ENCODE assay signal across 8 cellular contexts in genomic region chr14:104973215-104974145, GRCh38. TPM values are rescaled to one million over a fixed set of nuclear protein-coding genes. Genes with fewer than 3 reads are reported as not detected.
DNase-seq lines count a peak whose midpoint lies in the region; ATAC-seq lines count a peak whose summit lies in the region.

No MANE protein-coding gene starts in this region.

- ATAC-seq in HG03460 (IDR thresholded peaks at IDR 0.05; ENCODE audit: unreplicated experiment): no peak

- H3K36me3 ChIP-seq in rectal smooth muscle tissue (ENCODE audit: control insufficient read depth, insufficient read depth, low read length): no peaks in the 10 kb centered on the region
- H3K36me3 ChIP-seq in H7 (replicated peaks; ENCODE audit: control insufficient read depth, insufficient read depth, low read length): no peaks in the 10 kb centered on the region

- H3K9ac ChIP-seq in rectal smooth muscle tissue (ENCODE audit: low read length): no peak overlapping the region

- peaks cover 66% of the 10 kb centered on the region for H3K4me1 ChIP-seq in rectal smooth muscle tissue (ENCODE audit: control insufficient read depth, insufficient read depth, low read length)

- peaks cover 7% of the 10 kb centered on the region for H3K27me3 ChIP-seq in rectal smooth muscle tissue (ENCODE audit: control insufficient read depth, insufficient read depth, low read length)
- peaks cover 19% of the 10 kb centered on the region for H3K27me3 ChIP-seq in H7 (ENCODE audit: control insufficient read depth, insufficient read depth, low read length)

- DNase-seq in EL: peak; percentile 98
- DNase-seq in SK-MEL-5 (ENCODE audit: low read depth, low spot score): peak; percentile 14
- DNase-seq in glomerular endothelial cell (ENCODE audit: extremely low read depth, low read depth, low spot score): peak; percentile 65
- no peak for DNase-seq in H7
- DNase-seq in NCI-H1930 (lab: John Stamatoyannopoulos, UW): no peak
- DNase-seq in NCI-H1092 treated with DMSO at 0.1 percent for 48 hours (lab: John Stamatoyannopoulos, UW): no peak

- in situ Hi-C loops in SK-MEL-5 (cut with HindIII; ENCODE audit: low pct_unique_long_range_greater_than_20kb, low sequenced_read_pairs): no loop called here

- peak overlapping the region; percentile 97 for H3K27ac ChIP-seq in rectal smooth muscle tissue (ENCODE audit: low read depth, low read length)

- H3K4me3 ChIP-seq in rectal smooth muscle tissue (ENCODE audit: low read length) (peak overlapping the region; percentile 19), H7 (ENCODE audit: insufficient read depth, low read depth, low read length) (no peak overlapping the region)

RNA-seq across cellular contexts. Expression of gene AHNAK2, which starts 4.7 kb away (rescaled TPM):
- 12.3 and 13.3 TPM in 2 replicates for total RNA-seq in SK-MEL-5 (2014; rRNA removed; shearing (Covaris generic))
- polyA plus RNA-seq in SK-MEL-5 (2015; cell fraction: cytosol; rRNA removed): 5.8 and 8.0 TPM in 2 replicates
- polyA plus RNA-seq in SK-MEL-5 (2015; cell fraction: nucleus; rRNA removed): 97.1 and 159 TPM in 2 replicates
- total RNA-seq in glomerular endothelial cell: 47.2 and 79.6 TPM in 2 replicates
- 2.0 and 2.3 TPM in 2 replicates for total RNA-seq in H7 (2014; rRNA removed; shearing (Covaris generic))

RNA-seq across cellular contexts. Expression of gene CLBA1, which starts 12.1 kb away (rescaled TPM):
- total RNA-seq in SK-MEL-5 (2014; rRNA removed; shearing (Covaris generic)): 11.8 and 13.6 TPM in 2 replicates
- 14.5 and 15.6 TPM in 2 replicates for polyA plus RNA-seq in SK-MEL-5 (2015; cell fraction: cytosol; rRNA removed)
- 62.7 and 72.5 TPM in 2 replicates for polyA plus RNA-seq in SK-MEL-5 (2015; cell fraction: nucleus; rRNA removed)
- total RNA-seq in glomerular endothelial cell: 6.4 and 9.6 TPM in 2 replicates
- total RNA-seq in H7 (2014; rRNA removed; shearing (Covaris generic)): 3.5 and 3.7 TPM in 2 replicates

RNA-seq across cellular contexts. Expression of gene CDCA4, which starts 47.4 kb away (rescaled TPM):
- 88.0 and 90.8 TPM in 2 replicates for total RNA-seq in SK-MEL-5 (2014; rRNA removed; shearing (Covaris generic))
- polyA plus RNA-seq in SK-MEL-5 (2015; cell fraction: cytosol; rRNA removed): 101 and 102 TPM in 2 replicates
- polyA plus RNA-seq in SK-MEL-5 (2015; cell fraction: nucleus; rRNA removed): 58.1 and 74.6 TPM in 2 replicates
- 20.8 and 21.9 TPM in 2 replicates for total RNA-seq in glomerular endothelial cell
- 99.0 and 111 TPM in 2 replicates for total RNA-seq in H7 (2014; rRNA removed; shearing (Covaris generic))

RNA-seq across cellular contexts. Expression of gene PLD4, which starts 48.8 kb away (rescaled TPM):
- not detected in 2 replicates for total RNA-seq in SK-MEL-5 (2014; rRNA removed; shearing (Covaris generic))
- 1.0 TPM in 1 of 2 replicates, not detected in the other for polyA plus RNA-seq in SK-MEL-5 (2015; cell fraction: cytosol; rRNA removed)
- 0.09 and 0.11 TPM in 2 replicates for polyA plus RNA-seq in SK-MEL-5 (2015; cell fraction: nucleus; rRNA removed)
- not detected in 2 replicates for total RNA-seq in glomerular endothelial cell
- 0.11 TPM in 1 of 2 replicates, not detected in the other for total RNA-seq in H7 (2014; rRNA removed; shearing (Covaris generic))

Comparison
In these comparisons a context has a peak if more than half of its experiments do, and no peak if none do; other contexts are left out.
1. DNase-seq: peak in EL (single experiment), SK-MEL-5 (single experiment) and glomerular endothelial cell (single experiment); none in H7 (single experiment), NCI-H1930 (0 of 2) and NCI-H1092 treated with DMSO at 0.1 percent for 48 hours (single experiment).